Comparison of ENCODE assay signal across 30 cellular contexts in genomic region chr15:79053894-79054293, GRCh38. TPM values are rescaled to one million over a fixed set of nuclear protein-coding genes. Genes with fewer than 3 reads are reported as not detected.
"Had no signal": no experiment of that assay in that cellular context is flagged by ENCODE, and none has a peak within 500 bp of the region (broad histone marks: within the 10 kb centered on the region; RNA-seq: fewer than 3 reads in every experiment).

No MANE protein-coding gene starts in this region.

- H3K4me3 ChIP-seq: left ventricle myocardium inferior, lung, neural progenitor cell, prostate gland, sigmoid colon, tibial nerve, upper lobe of left lung, vagina had no signal

- H3K4me1 ChIP-seq: left ventricle myocardium inferior, prostate gland, upper lobe of left lung, vagina had no signal

- ATAC-seq: left colon; natural killer cell; right cardiac atrium; stimulated activated memory B cell treated with anti-CD40 and anti-IgM and Interleukin-4, amounts not matched to agents 10 μg/mL and 1 μg/mL and 100 μg/mL, for 72 hours; stimulated activated naive CD8-positive, alpha-beta T cell treated with anti-CD3 and anti-CD28 coated beads, Interleukin-15, amount 100 ng/mL, for 72 hours had no signal

- H3K36me3 ChIP-seq: left ventricle myocardium inferior, neural progenitor cell, neutrophil, prostate gland, sigmoid colon, tibial nerve, upper lobe of left lung, vagina had no signal

- H3K9me3 ChIP-seq: left ventricle myocardium inferior, neutrophil, prostate gland, sigmoid colon, tibial nerve, upper lobe of left lung, vagina had no signal

- DNase-seq: hypothalamus; immature natural killer cell; kidney; left colon; left ventricle myocardium inferior; mesendoderm; naive B cell; natural killer cell; nephron progenitor cell; occipital lobe; retina; right cardiac atrium; sigmoid colon; small intestine; stimulated activated CD4-positive, alpha-beta T cell treated with anti-CD3 and anti-CD28 coated beads, Interleukin-1b, Interleukin-23, amount 100 ng/mL, for 48 hours; stimulated activated CD4-positive, alpha-beta T cell treated with anti-CD3 and anti-CD28 coated beads, Interleukin-2, amount 100 ng/mL, for 48 hours; stimulated activated CD4-positive, alpha-beta T cell treated with anti-CD3 and anti-CD28 coated beads, Interleukin-4, amount 100 ng/mL, for 4 hours; stimulated activated CD8-positive, alpha-beta memory T cell treated with anti-CD3 and anti-CD28 coated beads, Interleukin-4, amount 100 ng/mL, for 48 hours; stimulated activated naive CD4-positive, alpha-beta T cell treated with Interleukin-2 at 50 U/mL for 16 hours; stimulated activated naive CD8-positive, alpha-beta T cell treated with anti-CD3 and anti-CD28 coated beads, Interleukin-15, amount 100 ng/mL, for 72 hours; upper lobe of left lung had no signal

- H3K27ac ChIP-seq: left ventricle myocardium inferior, neural progenitor cell, neutrophil, prostate gland, sigmoid colon, upper lobe of left lung, vagina had no signal

- FAIRE-seq: islet of Langerhans, kidney, small intestine had no signal

RNA-seq across cellular contexts. Expression of gene RASGRF1, which starts 36.7 kb away (rescaled TPM):
- total RNA-seq: left ventricle myocardium inferior, mononuclear cell, natural killer cell, vagina had no signal
